Comparison of ENCODE assay signal across 15 cellular contexts in the genomic region with DNA sequence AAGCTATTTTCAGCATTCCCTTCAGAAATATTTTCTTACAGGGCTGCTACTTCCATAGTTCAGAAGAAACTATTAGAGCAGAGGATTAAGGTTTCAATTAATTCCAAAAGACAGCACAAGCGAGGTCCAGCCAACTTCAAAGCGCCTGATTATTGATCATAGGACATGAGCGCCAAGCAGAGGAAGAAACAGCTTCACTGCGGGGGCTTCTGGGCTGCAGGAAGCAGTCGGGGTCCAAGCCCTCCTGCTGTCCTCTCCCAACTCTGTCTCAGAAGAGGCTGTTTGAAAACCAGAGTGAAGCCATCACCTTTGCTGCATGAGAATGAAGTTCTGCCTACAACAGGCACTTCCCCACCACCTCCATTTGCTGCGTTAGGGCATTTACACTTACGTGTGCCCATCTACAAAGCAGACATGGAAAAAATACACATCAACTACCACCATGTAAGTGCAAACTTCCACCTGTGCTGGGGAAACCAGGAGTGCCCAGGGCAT. TPM values are rescaled to one million over a fixed set of nuclear protein-coding genes. Genes with fewer than 3 reads are reported as not detected.
DNase-seq lines count a peak whose midpoint lies in the region; ATAC-seq, FAIRE-seq and TF ChIP-seq lines count a peak whose summit lies in the region.
"Had no signal": no experiment of that assay in that cellular context is flagged by ENCODE, and none has a peak within 500 bp of the region (broad histone marks: within the 10 kb centered on the region; RNA-seq: fewer than 3 reads in every experiment).

No MANE protein-coding gene starts in this region.

- H2BK120ac ChIP-seq in neuronal stem cell (ENCODE audit: low read depth, low read length): no peak overlapping the region

- TF ChIP-seq POLR2A in endothelial cell of umbilical vein (IDR thresholded peaks at IDR 0.05; ENCODE audit: low read depth, low read length): no peak
- no peak for TF ChIP-seq POLR2A in vagina (IDR thresholded peaks at IDR 0.05)

- no peak overlapping the region for H2AK5ac ChIP-seq in neuronal stem cell (ENCODE audit: low read depth, low read length)

- peaks cover 23% of the 10 kb centered on the region for H3K27me3 ChIP-seq in left ventricle myocardium inferior (ENCODE audit: low read depth)
- H3K27me3 ChIP-seq in endothelial cell of umbilical vein (ENCODE audit: control insufficient read depth in 2 of 2, insufficient read depth in 2 of 2, low read length in 2 of 2): peaks cover 2 to 13% of the 10 kb centered on the region in 2 experiments
- no peaks in the 10 kb centered on the region for H3K27me3 ChIP-seq in neuronal stem cell (ENCODE audit: control insufficient read depth in 3 of 3, insufficient read depth in 3 of 3, low read depth in 1 of 3, low read length in 3 of 3)
- H3K27me3 ChIP-seq in vagina: no peaks in the 10 kb centered on the region
- H3K27me3 ChIP-seq: MG63 had no signal

- peaks cover 2% of the 10 kb centered on the region for H3K79me1 ChIP-seq in neuronal stem cell (ENCODE audit: low read depth, low read length)

- H4K20me1 ChIP-seq in endothelial cell of umbilical vein (replicated peaks; ENCODE audit: control insufficient read depth, extremely low read depth, insufficient read depth, low read length): no peaks in the 10 kb centered on the region

- no peak overlapping the region for H3K4ac ChIP-seq in neuronal stem cell (ENCODE audit: low read length)

- no peak overlapping the region for H4K8ac ChIP-seq in neuronal stem cell (ENCODE audit: low read depth, low read length)

- no peaks in the 10 kb centered on the region for H3K9me3 Mint-ChIP-seq in activated CD8-positive, alpha-beta memory T cell treated with anti-CD3 and anti-CD28 coated beads, Interleukin-2, amount 10 ng/mL, durations not matched to agents 7 days and 5 days (ENCODE audit: low read depth)
- H3K9me3 Mint-ChIP-seq: activated naive CD4-positive, alpha-beta T cell treated with anti-CD3 and anti-CD28 coated beads, Interleukin-2, amount 50 U/mL, for 24 hours had no signal

- no peak overlapping the region for H3K4me3 Mint-ChIP-seq in activated CD8-positive, alpha-beta memory T cell treated with anti-CD3 and anti-CD28 coated beads, Interleukin-2, amount 10 ng/mL, durations not matched to agents 7 days and 5 days
- H3K4me3 Mint-ChIP-seq: activated naive CD4-positive, alpha-beta T cell treated with anti-CD3 and anti-CD28 coated beads, Interleukin-2, amount 50 U/mL, for 24 hours had no signal

- no peak overlapping the region for H3K27ac Mint-ChIP-seq in activated CD8-positive, alpha-beta memory T cell treated with anti-CD3 and anti-CD28 coated beads, Interleukin-2, amount 10 ng/mL, durations not matched to agents 7 days and 5 days

- no peaks in the 10 kb centered on the region for H3K79me2 ChIP-seq in endothelial cell of umbilical vein (ENCODE audit: control insufficient read depth, insufficient read depth, low read length)

- H2BK5ac ChIP-seq in neuronal stem cell (ENCODE audit: low read length): no peak overlapping the region

- dilution Hi-C loops in endothelial cell of umbilical vein (cut with MboI; ENCODE audit: extremely low pct_ligation_motif_present, low sequenced_read_pairs): no loop called here

- no peaks in the 10 kb centered on the region for H3K36me3 ChIP-seq in left ventricle myocardium inferior
- H3K36me3 ChIP-seq in endothelial cell of umbilical vein (ENCODE audit: control insufficient read depth in 2 of 2, extremely low read depth in 1 of 2, insufficient read depth in 2 of 2, low read length in 2 of 2): no peaks in the 10 kb centered on the region
- H3K36me3 ChIP-seq in neuronal stem cell (replicated peaks in 1 of 2; ENCODE audit: control insufficient read depth in 2 of 2, insufficient read depth in 2 of 2, low read length in 2 of 2): no peaks in the 10 kb centered on the region
- H3K36me3 ChIP-seq in vagina: no peaks in the 10 kb centered on the region
- H3K36me3 ChIP-seq: MG63, WERI-Rb-1 had no signal

- H3K9ac ChIP-seq in endothelial cell of umbilical vein (replicated peaks; ENCODE audit: extremely low read depth, insufficient read depth, low read length) (no peak overlapping the region), neuronal stem cell (ENCODE audit: low read depth, low read length, poor library complexity) (no peak overlapping the region)

- POLR2A ChIA-PET in endothelial cell of umbilical vein (lab: Charles Lee): no interaction called here
- POLR2A ChIA-PET in RWPE1 (lab: Yijun Ruan, JAX; ENCODE audit: low non-redundant PET): no interaction called here

- no peak overlapping the region for H3K18ac ChIP-seq in neuronal stem cell (ENCODE audit: low read length)

- H3K4me1 Mint-ChIP-seq in activated CD8-positive, alpha-beta memory T cell treated with anti-CD3 and anti-CD28 coated beads, Interleukin-2, amount 10 ng/mL, durations not matched to agents 7 days and 5 days: peaks cover 20% of the 10 kb centered on the region

- H3K23ac ChIP-seq in neuronal stem cell (ENCODE audit: low read depth, low read length, poor library complexity): no peak overlapping the region

- no peak for FAIRE-seq in endothelial cell of umbilical vein (lab: Jason Lieb, UNC)

- no peak overlapping the region for H2BK12ac ChIP-seq in neuronal stem cell (ENCODE audit: low read length)

- no CpG with 5 or more reads among the region's 7 CpGs for WGBS in neuronal stem cell (ENCODE audit: extremely low coverage in 2 of 2, insufficient read length in 2 of 2, insufficient replicate concordance in 1 of 2), 2 donors

- ATAC-seq in Right ventricle myocardium superior (ENCODE audit: poor library complexity): no peak
- no peak for ATAC-seq in activated CD8-positive, alpha-beta memory T cell treated with anti-CD3 and anti-CD28 coated beads, Interleukin-2, amount 10 ng/mL, durations not matched to agents 7 days and 5 days
- ATAC-seq: Panc1 had no signal

- no peak overlapping the region for H3K14ac ChIP-seq in neuronal stem cell (ENCODE audit: low read length)

- no peaks in the 10 kb centered on the region for H3K27me3 Mint-ChIP-seq in activated CD8-positive, alpha-beta memory T cell treated with anti-CD3 and anti-CD28 coated beads, Interleukin-2, amount 10 ng/mL, durations not matched to agents 7 days and 5 days
- H3K27me3 Mint-ChIP-seq: activated naive CD4-positive, alpha-beta T cell treated with anti-CD3 and anti-CD28 coated beads, Interleukin-2, amount 50 U/mL, for 24 hours had no signal

- no peak overlapping the region for H2BK15ac ChIP-seq in neuronal stem cell (ENCODE audit: low read length)

- H3K4me1 ChIP-seq in left ventricle myocardium inferior (peaks cover 6% of the 10 kb centered on the region), endothelial cell of umbilical vein (ENCODE audit: control insufficient read depth, extremely low read depth, insufficient read depth, low read length) (no peaks in the 10 kb centered on the region), neuronal stem cell (ENCODE audit: control insufficient read depth in 2 of 2, insufficient read depth in 1 of 2, low read depth in 1 of 2, low read length in 2 of 2) (peaks cover 4 to 8% of the 10 kb centered on the region in 2 donors), vagina (peaks cover 8% of the 10 kb centered on the region)

- CTCF ChIA-PET in endothelial cell of umbilical vein (lab: Charles Lee) (interaction anchor here (1.3 to 2.4 kb wide), 5 partner anchors 8 to 396 kb away, joined by 4 to 9 read pairs (median 5); no protein-coding TSS in a partner anchor), RWPE1 (lab: Yijun Ruan, JAX) (no interaction called here)
- CTCF ChIA-PET in activated CD8-positive, alpha-beta memory T cell treated with anti-CD3 and anti-CD28 coated beads, Interleukin-2, amount 10 ng/mL, durations not matched to agents 7 days and 5 days (lab: Charles Lee): interaction anchor here (1.0 to 2.3 kb wide), 2 partner anchors 8 to 396 kb away, joined by 5 to 8 read pairs; no protein-coding TSS in a partner anchor

- H3K4me3 ChIP-seq in left ventricle myocardium inferior: no peak overlapping the region
- H3K4me3 ChIP-seq in endothelial cell of umbilical vein (replicated peaks in 1 of 3; ENCODE audit: insufficient read depth in 1 of 3, low read depth in 1 of 3, low read length in 3 of 3): no peak overlapping the region
- no peak overlapping the region for H3K4me3 ChIP-seq in neuronal stem cell (ENCODE audit: low read length in 2 of 2)
- peak overlapping the region; percentile 2 to 7 for H3K4me3 ChIP-seq in vagina
- H3K4me3 ChIP-seq: MG63 had no signal

- DNase-seq in left ventricle myocardium inferior (no peak), Right ventricle myocardium superior (no peak), endothelial cell of umbilical vein (ENCODE audit: low read depth, low spot score) (no peak), neuronal stem cell (ENCODE audit: low spot score) (no peak), vagina (ENCODE audit: extremely low spot score in 2 of 2) (no peak), RWPE1 (ENCODE audit: low spot score) (no peak), middle frontal gyrus (ENCODE audit: extremely low spot score, low spot score) (no peak)
- DNase-seq in activated CD8-positive, alpha-beta memory T cell treated with anti-CD3 and anti-CD28 coated beads, Interleukin-2, amount 10 ng/mL, durations not matched to agents 7 days and 5 days: no peak
- DNase-seq: ACHN, MG63, NCI-H2107, SW 1271, WERI-Rb-1 had no signal

- peak overlapping the region; percentile 20 for H3K27ac ChIP-seq in left ventricle myocardium inferior (replicated peaks)
- H3K27ac ChIP-seq in endothelial cell of umbilical vein (ENCODE audit: insufficient read depth, low read depth, low read length): no peak overlapping the region
- H3K27ac ChIP-seq in neuronal stem cell (replicated peaks; ENCODE audit: low read length): no peak overlapping the region
- peak overlapping the region; percentile 71 for H3K27ac ChIP-seq in vagina
- H3K27ac ChIP-seq in RWPE1: no peak overlapping the region
- H3K27ac ChIP-seq: WERI-Rb-1 had no signal

- H3K9me3 ChIP-seq in left ventricle myocardium inferior (replicated peaks): no peaks in the 10 kb centered on the region
- H3K9me3 ChIP-seq in endothelial cell of umbilical vein (replicated peaks; ENCODE audit: control insufficient read depth, insufficient read depth, low read length): no peaks in the 10 kb centered on the region
- no peaks in the 10 kb centered on the region for H3K9me3 ChIP-seq in neuronal stem cell (replicated peaks in 1 of 2; ENCODE audit: control insufficient read depth in 2 of 2, insufficient read depth in 1 of 2, low read depth in 1 of 2, low read length in 2 of 2)
- no peaks in the 10 kb centered on the region for H3K9me3 ChIP-seq in vagina
- H3K9me3 ChIP-seq: MG63 had no signal

- H3K36me3 Mint-ChIP-seq in activated CD8-positive, alpha-beta memory T cell treated with anti-CD3 and anti-CD28 coated beads, Interleukin-2, amount 10 ng/mL, durations not matched to agents 7 days and 5 days: no peaks in the 10 kb centered on the region
- H3K36me3 Mint-ChIP-seq: activated naive CD4-positive, alpha-beta T cell treated with anti-CD3 and anti-CD28 coated beads, Interleukin-2, amount 50 U/mL, for 24 hours had no signal

- no peak overlapping the region for H4K91ac ChIP-seq in neuronal stem cell (ENCODE audit: low read depth, low read length, poor library complexity)

- intact Hi-C loops in left ventricle myocardium inferior (cut with micrococcal nuclease): no loop called here
- intact Hi-C loops in Right ventricle myocardium superior (cut with DNase I): no loop called here
- intact Hi-C loops in endothelial cell of umbilical vein (cut with micrococcal nuclease): no loop called here
- intact Hi-C loops in vagina (cut with DNase I): no loop called here

- no peaks in the 10 kb centered on the region for H3K9me1 ChIP-seq in endothelial cell of umbilical vein (replicated peaks; ENCODE audit: control insufficient read depth, extremely low read depth, insufficient read depth, low read length)

- TF ChIP-seq CTCF in left ventricle myocardium inferior (IDR thresholded peaks at IDR 0.05; ENCODE audit: borderline replicate concordance): no peak
- TF ChIP-seq CTCF in endothelial cell of umbilical vein (IDR thresholded peaks at IDR 0.05; ENCODE audit: extremely low read depth in 1 of 2, insufficient read depth in 1 of 2, low read depth in 1 of 2, low read length in 2 of 2): no peak
- no peak for TF ChIP-seq CTCF in vagina (IDR thresholded peaks at IDR 0.05)
- TF ChIP-seq CTCF in RWPE1 (conservative IDR thresholded peaks at IDR 0.05; ENCODE audit: low read depth): no peak

- H2AFZ ChIP-seq in endothelial cell of umbilical vein (ENCODE audit: low read depth, low read length) (no peak overlapping the region), neuronal stem cell (ENCODE audit: low read length) (peak overlapping the region; percentile 88)

- no TSS peak for BruUV-seq in endothelial cell of umbilical vein (replicated peaks; lab: Mats Ljungman, UMichigan)

- H3K4me2 ChIP-seq in endothelial cell of umbilical vein (ENCODE audit: insufficient read depth, low read length) (no peak overlapping the region), neuronal stem cell (ENCODE audit: insufficient read depth, low read length, poor library complexity, severe bottlenecking) (no peak overlapping the region)

RNA-seq across cellular contexts. Expression of a gene that starts 23.9 kb away (rescaled TPM):
- total RNA-seq in left ventricle myocardium inferior (0.27 TPM), Right ventricle myocardium superior (0.22 TPM), endothelial cell of umbilical vein (2.6 and 3.1 TPM in 2 replicates), vagina (3.9 TPM)
- polyA plus RNA-seq in endothelial cell of umbilical vein: 0.08 and 0.10 TPM in 2 replicates
- polyA plus RNA-seq in endothelial cell of umbilical vein (2011; cell fraction: cytosol; rRNA removed): 0.08 and 0.10 TPM in 2 replicates
- 1.8 and 2.6 TPM in 2 replicates for polyA plus RNA-seq in endothelial cell of umbilical vein (2011; cell fraction: nucleus; rRNA removed)
- polyA plus RNA-seq in endothelial cell of umbilical vein (2012): not detected in 2 replicates
- polyA minus RNA-seq in endothelial cell of umbilical vein: 5.0 and 5.3 TPM in 2 replicates
- not detected for polyA minus RNA-seq in endothelial cell of umbilical vein (2011; cell fraction: cytosol; rRNA and poly(A)+ RNA removed)
- 11.5 and 12.3 TPM in 2 replicates for polyA minus RNA-seq in endothelial cell of umbilical vein (2011; cell fraction: nucleus; rRNA and poly(A)+ RNA removed)
- 0.11 TPM for polyA plus RNA-seq in neuronal stem cell (2013, experiment 1 of 2)
- polyA plus RNA-seq in neuronal stem cell (2013, experiment 2 of 2): 0.19 TPM
- total RNA-seq in activated CD8-positive, alpha-beta memory T cell treated with anti-CD3 and anti-CD28 coated beads, Interleukin-2, amount 10 ng/mL, durations not matched to agents 7 days and 5 days: 10 to 100 TPM in 1 of 2 experiments, 1 to 10 TPM in 1; 7.4 to 10.6 TPM

Comparison
In these comparisons a context has a peak if more than half of its experiments do, and no peak if none do; other contexts are left out.
1. H3K27ac ChIP-seq: peak in left ventricle myocardium inferior (single experiment) and vagina (single experiment); none in endothelial cell of umbilical vein (single experiment), neuronal stem cell (single experiment) and RWPE1 (single experiment).
2. H3K4me3 ChIP-seq: peak in vagina (2 of 2); none in left ventricle myocardium inferior (single experiment), endothelial cell of umbilical vein (0 of 3) and neuronal stem cell (0 of 2).